Comparison of ENCODE assay signal across 12 cellular contexts in the genomic region with DNA sequence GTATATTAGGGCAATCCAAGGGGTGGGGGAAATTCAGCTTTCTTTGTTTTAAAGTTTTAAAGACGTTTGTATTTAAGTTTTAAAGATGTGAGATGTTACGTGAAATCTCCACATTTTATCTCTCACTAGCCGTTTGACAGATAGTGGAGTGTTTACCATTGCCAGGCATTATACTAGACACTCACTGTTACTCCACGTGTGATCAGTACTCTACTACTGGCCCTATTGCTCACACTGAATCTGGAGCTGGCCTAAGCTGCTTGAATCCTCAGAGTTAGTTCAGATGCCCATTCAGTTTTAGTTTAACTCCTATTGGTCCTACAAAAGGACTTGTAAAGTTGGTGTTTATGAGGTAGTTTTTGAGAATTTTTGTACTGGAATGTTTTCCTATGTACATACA. TPM values are rescaled to one million over a fixed set of nuclear protein-coding genes. Genes with fewer than 3 reads are reported as not detected.
"Had no signal": no experiment of that assay in that cellular context is flagged by ENCODE, and none has a peak within 500 bp of the region (broad histone marks: within the 10 kb centered on the region; RNA-seq: fewer than 3 reads in every experiment).

No MANE protein-coding gene starts in this region.

- ATAC-seq: GM23338, HCT116 had no signal

- H3K36me3 ChIP-seq: HAP-1 had no signal

- H3K4me3 ChIP-seq: GM23248, GM23338, HAP-1 had no signal

- H3K4me2 ChIP-seq: GM23338 had no signal

- H3K4me1 ChIP-seq: HAP-1 had no signal

- DNase-seq: GM23248, GOT3, H7, H9, HCEC 1CT, HFFc6 had no signal

- H3K9ac ChIP-seq: GM23248 had no signal

- FAIRE-seq: H1, H54 had no signal

- H2AFZ ChIP-seq: GM23248, GM23338 had no signal

- H3K27ac ChIP-seq: GM23248 had no signal

RNA-seq across cellular contexts. Expression of a gene that starts 4.5 kb away (rescaled TPM):
- total RNA-seq: GM23248, GM23338, H1, H4, H7, H9, HFFc6 had no signal
- polyA plus RNA-seq: GM23248, GM23338, H1 had no signal
